In the genomic region with DNA sequence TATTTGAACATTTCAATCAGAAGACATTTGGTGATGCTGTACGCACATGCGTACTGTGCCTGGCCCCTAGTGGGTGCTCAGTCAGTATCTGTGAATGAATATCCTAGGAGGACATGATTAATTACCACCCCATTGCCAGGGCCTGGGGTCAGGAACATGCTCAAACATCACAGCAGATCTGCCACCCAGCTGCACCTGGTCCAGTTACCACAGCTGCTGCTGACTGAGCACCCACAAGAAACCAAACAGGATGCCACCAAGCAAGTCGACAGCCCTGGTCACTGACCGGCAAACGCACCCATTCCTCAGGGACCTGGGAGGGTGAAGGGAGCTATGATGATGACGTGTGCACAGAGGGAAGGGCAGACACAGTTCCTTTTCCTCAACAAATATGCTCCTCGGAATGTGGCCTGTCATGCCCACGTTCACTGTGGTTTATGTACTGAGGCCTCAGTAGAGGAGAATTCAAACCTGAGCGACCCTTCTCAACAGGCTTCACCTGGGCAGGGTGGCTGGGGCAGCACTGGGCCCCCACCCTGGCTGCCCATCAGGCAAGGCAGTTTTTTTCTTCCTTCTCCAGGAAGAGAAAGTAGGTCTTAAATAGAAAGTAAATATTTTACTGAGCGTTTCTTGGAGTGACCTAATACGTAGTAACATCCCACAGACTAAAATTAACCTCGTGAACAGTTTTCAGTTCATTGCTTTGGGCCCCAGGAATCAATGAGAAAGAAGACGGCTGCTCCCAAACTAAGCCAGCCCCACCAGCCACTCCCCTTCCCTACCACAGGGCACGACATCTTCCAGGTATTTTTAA, we compare ENCODE assay signal across 9 cellular contexts. TPM values are rescaled to one million over a fixed set of nuclear protein-coding genes. Genes with fewer than 3 reads are reported as not detected.
A peak's percentile ranks its signal among the peaks of the same experiment; 100 is the strongest.
DNase-seq lines count a peak whose midpoint lies in the region; ATAC-seq and TF ChIP-seq lines count a peak whose summit lies in the region.
"Had no signal": no experiment of that assay in that cellular context is flagged by ENCODE, and none has a peak within 500 bp of the region (broad histone marks: within the 10 kb centered on the region; RNA-seq: fewer than 3 reads in every experiment).

No MANE protein-coding gene starts in this region.

- no peaks in the 10 kb centered on the region for H3K27me3 ChIP-seq in ovary

- no peak for TF ChIP-seq POLR2A in ovary (IDR thresholded peaks at IDR 0.05)

- CTCF ChIA-PET in Calu3 (lab: Charles Lee) = interaction anchor here (0.6 to 1.0 kb wide), 2 partner anchors 101 to 477 kb away, joined by 4 read pairs; no protein-coding TSS in a partner anchor
- CTCF ChIA-PET in activated naive CD4-positive, alpha-beta T cell treated with anti-CD3 and anti-CD28 coated beads, Interleukin-2, amount 10 ng/mL, durations not matched to agents 7 days and 5 days (lab: Charles Lee) = no interaction called here

- TF ChIP-seq CTCF in Calu3 (IDR thresholded peaks at IDR 0.05; ENCODE audit: unreplicated experiment) (no peak), ovary (IDR thresholded peaks at IDR 0.05) (no peak)

- 28 to 41% (median 31%) methylated on average over 14 of the region's 14 CpGs for WGBS in ovary, 3 donors

- peak overlapping the region; percentile 41 to 70 for H3K27ac ChIP-seq in ovary

- H3K27me3 Mint-ChIP-seq in Calu3 (ENCODE audit: unreplicated experiment) = no peaks in the 10 kb centered on the region
- H3K27me3 Mint-ChIP-seq in activated naive CD4-positive, alpha-beta T cell treated with anti-CD3 and anti-CD28 coated beads, Interleukin-2, amount 10 ng/mL, durations not matched to agents 7 days and 5 days = peaks cover 79% of the 10 kb centered on the region

- no peaks in the 10 kb centered on the region for H3K9me3 Mint-ChIP-seq in Calu3 (ENCODE audit: low read depth, unreplicated experiment)
- H3K9me3 Mint-ChIP-seq in activated naive CD4-positive, alpha-beta T cell treated with anti-CD3 and anti-CD28 coated beads, Interleukin-2, amount 10 ng/mL, durations not matched to agents 7 days and 5 days = no peaks in the 10 kb centered on the region

- H3K4me1 Mint-ChIP-seq in Calu3 (ENCODE audit: low read depth, unreplicated experiment) = peaks cover 33% of the 10 kb centered on the region
- H3K4me1 Mint-ChIP-seq in activated naive CD4-positive, alpha-beta T cell treated with anti-CD3 and anti-CD28 coated beads, Interleukin-2, amount 10 ng/mL, durations not matched to agents 7 days and 5 days = no peaks in the 10 kb centered on the region

- H3K36me3 ChIP-seq in ovary = no peaks in the 10 kb centered on the region

- H3K4me3 ChIP-seq in ovary = no peak overlapping the region
- H3K4me3 ChIP-seq: lung had no signal

- H3K4me1 ChIP-seq in ovary (ENCODE audit: insufficient read depth) = peaks cover 47% of the 10 kb centered on the region

- peak; percentile 81 for ATAC-seq in esophagus mucosa
- ATAC-seq in GM18520 (IDR thresholded peaks at IDR 0.05; ENCODE audit: unreplicated experiment) = no peak

- peak overlapping the region; percentile 92 for H3K27ac Mint-ChIP-seq in Calu3 (ENCODE audit: unreplicated experiment)
- no peak overlapping the region for H3K27ac Mint-ChIP-seq in activated naive CD4-positive, alpha-beta T cell treated with anti-CD3 and anti-CD28 coated beads, Interleukin-2, amount 10 ng/mL, durations not matched to agents 7 days and 5 days

- H3K9me3 ChIP-seq in ovary = no peaks in the 10 kb centered on the region

- BruUV-seq in Calu3 (replicated peaks; lab: Mats Ljungman, UMichigan) = no TSS peak

- H3K36me3 Mint-ChIP-seq in Calu3 (ENCODE audit: insufficient read depth, unreplicated experiment) = peaks cover 48% of the 10 kb centered on the region
- no peaks in the 10 kb centered on the region for H3K36me3 Mint-ChIP-seq in activated naive CD4-positive, alpha-beta T cell treated with anti-CD3 and anti-CD28 coated beads, Interleukin-2, amount 10 ng/mL, durations not matched to agents 7 days and 5 days

- intact Hi-C loops in Calu3 (cut with micrococcal nuclease; ENCODE audit: unreplicated experiment) (no loop called here), ovary (cut with DNase I) (loop anchor here in 2 of 4 donors (10.0 kb wide), 2 partner anchors 82 to 142 kb away; no protein-coding TSS in a partner anchor)

- H3K4me3 Mint-ChIP-seq in Calu3 (ENCODE audit: low read depth, unreplicated experiment) = peak overlapping the region; percentile 63
- H3K4me3 Mint-ChIP-seq in activated naive CD4-positive, alpha-beta T cell treated with anti-CD3 and anti-CD28 coated beads, Interleukin-2, amount 10 ng/mL, durations not matched to agents 7 days and 5 days = no peak overlapping the region

- no peak for TF ChIP-seq EP300 in ovary (IDR thresholded peaks at IDR 0.05)

- peak; percentile 68 for DNase-seq in Calu3
- peak; percentile 81 for DNase-seq in NCI-H510A (lab: John Stamatoyannopoulos, UW)
- no peak for DNase-seq in ovary
- DNase-seq in GM19240 (ENCODE audit: insufficient read length, low spot score) = no peak
- DNase-seq in activated naive CD4-positive, alpha-beta T cell treated with anti-CD3 and anti-CD28 coated beads, Interleukin-2, amount 10 ng/mL, durations not matched to agents 7 days and 5 days = no peak
- no peak for DNase-seq in stimulated activated CD4-positive, alpha-beta T cell treated with anti-CD3 and anti-CD28 coated beads, Interleukin-1b, Interleukin-23, amount 100 ng/mL, for 48 hours

RNA-seq across cellular contexts. Expression of gene CTBP2, which starts 13.4 kb away (rescaled TPM):
- total RNA-seq in Calu3 (2022) = 71.9 and 78.7 TPM in 2 replicates
- total RNA-seq in esophagus mucosa = 46.7 TPM
- 100 to 1,000 TPM in 1 of 7 donors, 10 to 100 TPM in 6; 37.8 to 107 (median 80.8) TPM for total RNA-seq in ovary
- polyA plus RNA-seq in ovary = 10 to 100 TPM; 25.3 to 63.7 TPM

Comparison
In these comparisons a context has a peak if more than half of its experiments do, and no peak if none do; other contexts are left out.
1. DNase-seq: peak in Calu3 (single experiment) and NCI-H510A (single experiment); none in ovary (0 of 5), GM19240 (single experiment), activated naive CD4-positive, alpha-beta T cell treated with anti-CD3 and anti-CD28 coated beads, Interleukin-2, amount 10 ng/mL, durations not matched to agents 7 days and 5 days (single experiment) and stimulated activated CD4-positive, alpha-beta T cell treated with anti-CD3 and anti-CD28 coated beads, Interleukin-1b, Interleukin-23, amount 100 ng/mL, for 48 hours (single experiment).